Comparison of ENCODE assay signal across 15 cellular contexts in the genomic region with DNA sequence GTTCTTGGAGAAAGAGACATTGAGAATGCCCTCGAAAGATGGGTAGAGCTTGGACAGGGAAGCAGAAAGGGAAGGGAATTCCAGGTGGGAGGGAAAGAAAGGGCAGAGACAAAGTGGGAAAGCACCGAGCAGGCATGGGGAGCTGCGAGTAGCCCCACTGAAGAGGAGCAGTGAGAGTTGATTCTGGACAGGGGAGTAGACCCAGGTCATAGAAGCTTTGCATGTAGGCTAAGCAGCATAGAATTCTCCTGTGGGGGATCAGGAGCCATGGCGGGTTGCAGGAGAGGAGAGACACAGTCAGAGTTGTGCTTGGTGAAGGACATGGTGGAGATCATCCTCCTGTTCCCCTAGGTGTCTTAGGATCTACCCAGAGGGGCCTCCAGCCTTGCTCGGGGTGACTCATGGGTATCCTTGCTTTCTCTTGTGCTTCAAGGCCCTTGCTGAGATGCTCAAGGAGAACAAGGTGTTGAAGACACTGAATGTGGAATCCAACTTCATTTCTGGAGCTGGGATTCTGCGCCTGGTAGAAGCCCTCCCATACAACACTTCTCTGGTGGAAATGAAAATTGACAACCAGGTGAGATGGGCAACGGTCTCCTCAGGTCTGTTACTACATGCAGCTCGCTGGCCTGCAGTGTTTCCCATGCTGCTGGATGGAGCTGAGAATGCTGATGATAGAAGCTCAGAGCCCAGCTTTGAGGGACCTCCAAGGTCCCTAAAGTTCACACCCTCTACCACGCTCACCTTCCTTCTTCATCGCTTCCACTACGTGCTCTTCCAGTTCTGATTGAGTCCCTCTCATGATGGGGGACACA.
"Had no signal": no experiment of that assay in that cellular context is flagged by ENCODE, and none has a peak within 500 bp of the region (broad histone marks: within the 10 kb centered on the region; RNA-seq: fewer than 3 reads in every experiment).

No MANE protein-coding gene starts in this region.

- H3K4me1 Mint-ChIP-seq: stimulated activated effector memory CD8-positive, alpha-beta T cell treated with anti-CD3 and anti-CD28 coated beads, Interleukin-12 subunit alpha, Interleukin-12 subunit beta, amount 100 ng/mL, for 72 hours had no signal

- H3K27ac Mint-ChIP-seq: activated CD8-positive, alpha-beta T cell treated with anti-CD3 and anti-CD28 coated beads, Interleukin-2, amount 10 ng/mL, durations not matched to agents 7 days and 5 days; activated naive CD4-positive, alpha-beta T cell treated with anti-CD3 and anti-CD28 coated beads, Interleukin-2, amount 10 ng/mL, durations not matched to agents 7 days and 5 days; natural killer cell treated with Interleukin-12 subunit alpha and Interleukin-12 subunit beta and Interleukin-15 and Interleukin-18, amount 100 ng/mL, for 72 hours; progenitor cell of endocrine pancreas; stimulated activated effector memory CD8-positive, alpha-beta T cell treated with anti-CD3 and anti-CD28 coated beads, Interleukin-12 subunit alpha, Interleukin-12 subunit beta, amount 100 ng/mL, for 72 hours; stimulated activated naive CD8-positive, alpha-beta T cell treated with anti-CD3 and anti-CD28 coated beads, Interleukin-15, amount 100 ng/mL, for 72 hours had no signal

- H3K4me3 Mint-ChIP-seq: activated CD8-positive, alpha-beta T cell treated with anti-CD3 and anti-CD28 coated beads, Interleukin-2, amount 10 ng/mL, durations not matched to agents 7 days and 5 days; activated naive CD4-positive, alpha-beta T cell treated with anti-CD3 and anti-CD28 coated beads, Interleukin-2, amount 10 ng/mL, durations not matched to agents 7 days and 5 days; natural killer cell treated with Interleukin-12 subunit alpha and Interleukin-12 subunit beta and Interleukin-15 and Interleukin-18, amount 100 ng/mL, for 72 hours; stimulated activated effector memory CD8-positive, alpha-beta T cell treated with anti-CD3 and anti-CD28 coated beads, Interleukin-12 subunit alpha, Interleukin-12 subunit beta, amount 100 ng/mL, for 72 hours; stimulated activated naive CD8-positive, alpha-beta T cell treated with anti-CD3 and anti-CD28 coated beads, Interleukin-15, amount 100 ng/mL, for 72 hours had no signal

- ATAC-seq: activated CD8-positive, alpha-beta T cell treated with anti-CD3 and anti-CD28 coated beads, Interleukin-2, amount 10 ng/mL, durations not matched to agents 7 days and 5 days; left ventricle myocardium superior; natural killer cell treated with Interleukin-12 subunit alpha and Interleukin-12 subunit beta and Interleukin-15 and Interleukin-18, amount 100 ng/mL, for 72 hours; stimulated activated effector memory CD8-positive, alpha-beta T cell treated with anti-CD3 and anti-CD28 coated beads, Interleukin-12 subunit alpha, Interleukin-12 subunit beta, amount 100 ng/mL, for 72 hours; stimulated activated naive CD8-positive, alpha-beta T cell treated with anti-CD3 and anti-CD28 coated beads, Interleukin-15, amount 100 ng/mL, for 72 hours had no signal

- H3K9me3 Mint-ChIP-seq: activated naive CD4-positive, alpha-beta T cell treated with anti-CD3 and anti-CD28 coated beads, Interleukin-2, amount 10 ng/mL, durations not matched to agents 7 days and 5 days; natural killer cell treated with Interleukin-12 subunit alpha and Interleukin-12 subunit beta and Interleukin-15 and Interleukin-18, amount 100 ng/mL, for 72 hours; stimulated activated effector memory CD8-positive, alpha-beta T cell treated with anti-CD3 and anti-CD28 coated beads, Interleukin-12 subunit alpha, Interleukin-12 subunit beta, amount 100 ng/mL, for 72 hours; stimulated activated naive CD8-positive, alpha-beta T cell treated with anti-CD3 and anti-CD28 coated beads, Interleukin-15, amount 100 ng/mL, for 72 hours had no signal

- H3K27me3 Mint-ChIP-seq: progenitor cell of endocrine pancreas had no signal

- H3K36me3 Mint-ChIP-seq: activated naive CD4-positive, alpha-beta T cell treated with anti-CD3 and anti-CD28 coated beads, Interleukin-2, amount 10 ng/mL, durations not matched to agents 7 days and 5 days; natural killer cell treated with Interleukin-12 subunit alpha and Interleukin-12 subunit beta and Interleukin-15 and Interleukin-18, amount 100 ng/mL, for 72 hours; stimulated activated effector memory CD8-positive, alpha-beta T cell treated with anti-CD3 and anti-CD28 coated beads, Interleukin-12 subunit alpha, Interleukin-12 subunit beta, amount 100 ng/mL, for 72 hours had no signal

- DNase-seq: activated CD4-positive, alpha-beta T cell treated with anti-CD3 and anti-CD28 coated beads, Interleukin-2, amount 50 U/mL, for 1 hour; activated CD4-positive, CD25-positive, alpha-beta regulatory T cell treated with anti-CD3 and anti-CD28 coated beads, Interleukin-2, amount 50 U/mL, for 72 hours; activated CD8-positive, alpha-beta T cell treated with anti-CD3 and anti-CD28 coated beads, Interleukin-2, amount 10 ng/mL, durations not matched to agents 7 days and 5 days; activated naive CD4-positive, alpha-beta T cell treated with anti-CD3 and anti-CD28 coated beads, Interleukin-2, amount 10 ng/mL, durations not matched to agents 7 days and 5 days; activated T-cell treated with anti-CD3 and anti-CD28 coated beads, Interleukin-2, amount 50 U/mL, for 48 hours; amygdala; foreskin fibroblast; left ventricle myocardium superior; mammary epithelial cell; midbrain; stimulated activated CD4-positive, alpha-beta T cell treated with anti-CD3 and anti-CD28 coated beads, Interleukin-1b, Interleukin-23, amount 100 ng/mL, for 48 hours; stimulated activated naive CD8-positive, alpha-beta T cell treated with anti-CD3 and anti-CD28 coated beads, Interleukin-15, amount 100 ng/mL, for 72 hours had no signal
